ENCODE assay signal across 8 cellular contexts in genomic region chr12:88993655-88994054, GRCh38.
DNase-seq lines count a peak whose midpoint lies in the region; ATAC-seq and TF ChIP-seq lines count a peak whose summit lies in the region.

No MANE protein-coding gene starts in this region.

- no peaks in the 10 kb centered on the region for H3K4me1 Mint-ChIP-seq in activated naive CD4-positive, alpha-beta T cell treated with anti-CD3 and anti-CD28 coated beads for 36 hours (ENCODE audit: low read depth)

- H3K9me3 ChIP-seq in Panc1 (ENCODE audit: control insufficient read depth, insufficient read depth, low read depth, low read length) = no peaks in the 10 kb centered on the region

- no peaks in the 10 kb centered on the region for H3K36me3 Mint-ChIP-seq in activated naive CD4-positive, alpha-beta T cell treated with anti-CD3 and anti-CD28 coated beads for 36 hours (ENCODE audit: low read depth)

- no peak overlapping the region for H3K27ac Mint-ChIP-seq in activated naive CD4-positive, alpha-beta T cell treated with anti-CD3 and anti-CD28 coated beads for 36 hours

- no peak overlapping the region for H3K4me3 Mint-ChIP-seq in activated naive CD4-positive, alpha-beta T cell treated with anti-CD3 and anti-CD28 coated beads for 36 hours

- no peak overlapping the region for H2AFZ ChIP-seq in KMS-11 (ENCODE audit: low read depth)

- H3K36me3 ChIP-seq in KMS-11 (ENCODE audit: insufficient read depth) (no peaks in the 10 kb centered on the region), Panc1 (ENCODE audit: control insufficient read depth, insufficient read depth, low read length) (no peaks in the 10 kb centered on the region)

- H3K4me1 ChIP-seq in KMS-11 (ENCODE audit: low read depth, poor library complexity, severe bottlenecking) (no peaks in the 10 kb centered on the region), Panc1 (ENCODE audit: control insufficient read depth, insufficient read depth, low read length) (no peaks in the 10 kb centered on the region)

- ATAC-seq in Panc1 (no peak), HG03565 (IDR thresholded peaks at IDR 0.05; ENCODE audit: unreplicated experiment) (no peak)

- no peaks in the 10 kb centered on the region for H3K79me2 ChIP-seq in KMS-11 (ENCODE audit: insufficient read depth, low read depth)

- intact Hi-C loops in Panc1 (cut with micrococcal nuclease; ENCODE audit: unreplicated experiment) = loop anchor here (10.0 kb wide), 2 partner anchors 359 to 839 kb away; no protein-coding TSS in a partner anchor
- intact Hi-C loops in activated naive CD4-positive, alpha-beta T cell treated with anti-CD3 and anti-CD28 coated beads for 36 hours (cut with micrococcal nuclease) = loop anchor here (5.0 kb wide), 2 partner anchors 841 to 881 kb away; no protein-coding TSS in a partner anchor

- DNase-seq in Panc1 (ENCODE audit: low read depth, low spot score) = peak; percentile 15
- DNase-seq in fibroblast of gingiva (ENCODE audit: low read depth) = peak; percentile 68
- peak; percentile 3 for DNase-seq in putamen (ENCODE audit: low spot score)
- no peak for DNase-seq in activated naive CD4-positive, alpha-beta T cell treated with anti-CD3 and anti-CD28 coated beads for 36 hours
- DNase-seq in stimulated activated CD4-positive, alpha-beta T cell treated with anti-CD3 and anti-CD28 coated beads, Interleukin-12 subunit alpha, Interleukin-12 subunit beta, amount 100 ng/mL, for 4 hours = no peak

- BruUV-seq in Panc1 (replicated peaks; lab: Mats Ljungman, UMichigan) = no TSS peak

- peaks cover 5% of the 10 kb centered on the region for H3K27me3 Mint-ChIP-seq in activated naive CD4-positive, alpha-beta T cell treated with anti-CD3 and anti-CD28 coated beads for 36 hours (ENCODE audit: low read depth)

- no peak overlapping the region for H3K9ac ChIP-seq in KMS-11

- H3K27me3 ChIP-seq in KMS-11 (ENCODE audit: insufficient read depth, low read depth) (no peaks in the 10 kb centered on the region), Panc1 (ENCODE audit: control insufficient read depth, insufficient read depth, low read length) (no peaks in the 10 kb centered on the region)

- H3K27ac ChIP-seq in KMS-11 (no peak overlapping the region), Panc1 (ENCODE audit: low read length) (no peak overlapping the region)

- H3K4me2 ChIP-seq in KMS-11 = no peak overlapping the region

- TF ChIP-seq CTCF in GM12875 (IDR thresholded peaks at IDR 0.05; ENCODE audit: borderline replicate concordance, insufficient read depth, low read depth, low read length) = 0 out of 2 replicates have a peak, but pooled peaks have one; percentile 4
- TF ChIP-seq CTCF in KMS-11 (conservative IDR thresholded peaks at IDR 0.05; ENCODE audit: low read depth, low read length) = peak; percentile 67
- TF ChIP-seq CTCF in Panc1 (IDR thresholded peaks at IDR 0.05) = peak; percentile 39; the same call in 1 of the 2 replicates

- POLR2A ChIA-PET in Panc1 (lab: Charles Lee) = no interaction called here

- H4K20me1 ChIP-seq in KMS-11 (ENCODE audit: insufficient read depth) = no peaks in the 10 kb centered on the region

- H3K4me3 ChIP-seq in GM12875 (ENCODE audit: low read depth, low read length) (no peak overlapping the region), KMS-11 (IDR thresholded peaks at IDR 0.05; ENCODE audit: insufficient read depth, low read depth, low read length) (no peak overlapping the region), Panc1 (ENCODE audit: low read depth in 2 of 2, low read length in 2 of 2) (no peak overlapping the region)

- no peaks in the 10 kb centered on the region for H3K9me3 Mint-ChIP-seq in activated naive CD4-positive, alpha-beta T cell treated with anti-CD3 and anti-CD28 coated beads for 36 hours

- in situ Hi-C loops in Panc1 (cut with HindIII; ENCODE audit: low pct_unique_long_range_greater_than_20kb, low sequenced_read_pairs) = no loop called here

- CTCF ChIA-PET in Panc1 (lab: Charles Lee) = interaction anchor here (1.0 kb wide), 1 partner anchor 413 kb away, joined by 8 read pairs; the partner anchor contains the start of gene KITLG
- CTCF ChIA-PET in activated naive CD4-positive, alpha-beta T cell treated with anti-CD3 and anti-CD28 coated beads for 36 hours (lab: Charles Lee) = no interaction called here

Comparison
In these comparisons a context has a peak if more than half of its experiments do, and no peak if none do; other contexts are left out.
1. CTCF ChIP-seq: peak in every context shown above with its lines; median percentile 67 in KMS-11; 39 in Panc1; 4 in GM12875.
2. DNase-seq: peak in Panc1 (single experiment), fibroblast of gingiva (single experiment) and putamen (single experiment); none in activated naive CD4-positive, alpha-beta T cell treated with anti-CD3 and anti-CD28 coated beads for 36 hours (single experiment) and stimulated activated CD4-positive, alpha-beta T cell treated with anti-CD3 and anti-CD28 coated beads, Interleukin-12 subunit alpha, Interleukin-12 subunit beta, amount 100 ng/mL, for 4 hours (single experiment).